In the genomic region with DNA sequence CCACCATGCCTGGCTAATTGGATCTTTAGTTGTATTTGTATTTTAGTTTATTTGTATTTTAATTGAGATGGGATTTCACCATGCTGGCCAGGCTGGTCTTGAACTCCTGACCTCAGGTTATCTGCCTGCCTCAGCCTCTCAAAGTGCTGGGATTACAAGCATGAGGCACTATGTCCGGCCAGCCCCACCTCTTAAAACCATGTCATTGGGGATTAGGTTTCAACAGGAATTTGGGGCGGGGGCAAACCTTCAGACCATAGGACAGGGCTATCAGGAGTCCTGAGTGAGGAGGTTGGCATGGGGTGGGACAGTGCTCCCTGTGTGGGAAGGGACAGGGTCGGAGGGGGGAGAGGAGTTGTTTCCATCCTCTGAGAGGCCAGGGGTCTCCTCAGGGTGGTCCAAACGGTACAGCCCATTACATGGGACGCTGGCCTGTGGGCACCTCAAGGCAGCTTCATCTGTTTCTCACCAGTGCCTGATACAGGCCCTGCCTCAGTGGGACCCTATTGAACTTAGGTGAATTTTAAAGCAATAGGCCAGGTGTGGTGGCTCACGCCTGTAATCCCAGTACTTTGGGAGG, we compare ENCODE assay signal across 21 cellular contexts. TPM values are rescaled to one million over a fixed set of nuclear protein-coding genes. Genes with fewer than 3 reads are reported as not detected.
"Had no signal": no experiment of that assay in that cellular context is flagged by ENCODE, and none has a peak within 500 bp of the region (broad histone marks: within the 10 kb centered on the region; RNA-seq: fewer than 3 reads in every experiment).

No MANE protein-coding gene starts in this region.

- H3K4me1 ChIP-seq: SJSA1 had no signal

- H3K27ac ChIP-seq: cardiac muscle cell, SJSA1 had no signal

- H3K9me3 ChIP-seq: SJSA1 had no signal

- DNase-seq: activated CD4-positive, alpha-beta T cell treated with anti-CD3 and anti-CD28 coated beads for 1 hour; activated CD4-positive, alpha-beta T cell treated with anti-CD3 and anti-CD28 coated beads, Interleukin-2, amount 10 ng/mL, durations not matched to agents 24 days and 14 days; activated CD4-positive, alpha-beta T cell treated with anti-CD3 and anti-CD28 coated beads, Interleukin-2, amount 50 U/mL, for 48 hours; activated naive CD4-positive, alpha-beta T cell treated with anti-CD3 and anti-CD28 coated beads for 36 hours; amygdala; Karpas-422; NCI-H1105 treated with DMSO at 0.1 percent for 48 hours; NCI-H1436 treated with DMSO at 0.1 percent for 48 hours; NCI-H187; NCI-H2081; NCI-H510A treated with DMSO at 0.1 percent for 48 hours; NCI-H69; OCI-M1; Right ventricle myocardium superior; RPMI8226; SW 1271 had no signal

- H3K4me3 ChIP-seq: cardiac muscle cell, SJSA1 had no signal

- ATAC-seq: Panc1, SK-N-SH treated with all-trans-retinoic acid at 6 μM for 48 hours had no signal

- H3K27me3 ChIP-seq: cardiac muscle cell, SJSA1 had no signal

- H3K36me3 ChIP-seq: cardiac muscle cell, SJSA1 had no signal

RNA-seq across cellular contexts. Expression of a gene that starts 46.8 kb away (rescaled TPM):
- total RNA-seq: activated CD4-positive, alpha-beta T cell treated with anti-CD3 and anti-CD28 coated beads, Interleukin-2, amount 10 ng/mL, durations not matched to agents 24 days and 14 days; activated naive CD4-positive, alpha-beta T cell treated with anti-CD3 and anti-CD28 coated beads for 36 hours; astrocyte; Right ventricle myocardium superior; SJSA1 had no signal
